ENCODE assay signal across 17 cellular contexts in genomic region chr3:134381048-134381447, GRCh38. TPM values are rescaled to one million over a fixed set of nuclear protein-coding genes. Genes with fewer than 3 reads are reported as not detected.
DNase-seq lines count a peak whose midpoint lies in the region; ATAC-seq, FAIRE-seq and TF ChIP-seq lines count a peak whose summit lies in the region.
"Had no signal": no experiment of that assay in that cellular context is flagged by ENCODE, and none has a peak within 500 bp of the region (broad histone marks: within the 10 kb centered on the region; RNA-seq: fewer than 3 reads in every experiment).

No MANE protein-coding gene starts in this region.

- H3K9ac ChIP-seq in kidney (ENCODE audit: low read length in 2 of 2) (no peak overlapping the region), stomach smooth muscle (ENCODE audit: low read length in 2 of 2) (peak overlapping the region in 1 of 2 donors; percentile 21)

- H3K27ac ChIP-seq in C4-2B: peak overlapping the region; percentile 69
- H3K27ac ChIP-seq in RWPE1: peak overlapping the region; percentile 83
- peak overlapping the region; percentile 41 to 67 for H3K27ac ChIP-seq in kidney (ENCODE audit: low read depth in 2 of 2, low read length in 2 of 2)
- H3K27ac ChIP-seq in stomach smooth muscle (ENCODE audit: low read length): peak overlapping the region; percentile 37
- H3K27ac ChIP-seq: cardiac muscle cell had no signal

- no peak overlapping the region for H3K4me3 ChIP-seq in kidney (ENCODE audit: low read length in 2 of 2)
- H3K4me3 ChIP-seq in stomach smooth muscle (ENCODE audit: low read length in 2 of 2): peak overlapping the region in 1 of 2 donors; percentile 8
- H3K4me3 ChIP-seq: adrenal gland, cardiac muscle cell, spleen had no signal

- intact Hi-C loops in kidney (cut with DNase I): no loop called here

- no peak for FAIRE-seq in kidney (lab: Jason Lieb, UNC)

- ATAC-seq in HG03025 (IDR thresholded peaks at IDR 0.05; ENCODE audit: low FRiP score, unreplicated experiment) (no peak), GM21737 (IDR thresholded peaks at IDR 0.05; ENCODE audit: unreplicated experiment) (no peak), GM19463 (IDR thresholded peaks at IDR 0.05; ENCODE audit: unreplicated experiment) (no peak), HG03175 (IDR thresholded peaks at IDR 0.05; ENCODE audit: unreplicated experiment) (no peak)
- ATAC-seq: naive thymus-derived CD8-positive, alpha-beta T cell had no signal

- TF ChIP-seq CTCF in C4-2B (conservative IDR thresholded peaks at IDR 0.05) (no peak), RWPE1 (conservative IDR thresholded peaks at IDR 0.05; ENCODE audit: low read depth) (no peak), kidney (IDR thresholded peaks at IDR 0.05; ENCODE audit: borderline replicate concordance, extremely low read depth, insufficient read depth) (no peak)

- no peaks in the 10 kb centered on the region for H3K27me3 ChIP-seq in stomach smooth muscle (ENCODE audit: control insufficient read depth in 1 of 2, insufficient read depth in 2 of 2, low read length in 2 of 2)
- H3K27me3 ChIP-seq: adrenal gland, cardiac muscle cell had no signal

- CTCF ChIA-PET in RWPE1 (lab: Yijun Ruan, JAX): interaction anchor here (1.1 kb wide), 1 partner anchor 45 kb away, joined by 3 read pairs; no protein-coding TSS in a partner anchor

- peaks cover 7 to 11% of the 10 kb centered on the region in 2 donors for H3K4me1 ChIP-seq in kidney (ENCODE audit: control insufficient read depth in 1 of 2, insufficient read depth in 1 of 2, low read depth in 1 of 2, low read length in 2 of 2)
- peaks cover 8% of the 10 kb centered on the region for H3K4me1 ChIP-seq in stomach smooth muscle (ENCODE audit: control insufficient read depth, insufficient read depth, low read length)
- H3K4me1 ChIP-seq: adrenal gland had no signal

- POLR2A ChIA-PET in RWPE1 (lab: Yijun Ruan, JAX; ENCODE audit: low non-redundant PET): no interaction called here

- no peaks in the 10 kb centered on the region for H3K36me3 ChIP-seq in kidney (ENCODE audit: control insufficient read depth in 1 of 2, insufficient read depth in 2 of 2, low read length in 2 of 2)
- H3K36me3 ChIP-seq in stomach smooth muscle (ENCODE audit: control insufficient read depth in 2 of 2, insufficient read depth in 2 of 2, low read length in 2 of 2): no peaks in the 10 kb centered on the region
- H3K36me3 ChIP-seq: adrenal gland, cardiac muscle cell, spleen had no signal

- H3K9me3 ChIP-seq in kidney (ENCODE audit: control insufficient read depth in 1 of 2, low read length in 2 of 2): no peaks in the 10 kb centered on the region
- H3K9me3 ChIP-seq in stomach smooth muscle (ENCODE audit: control insufficient read depth in 2 of 2, low read length in 2 of 2): no peaks in the 10 kb centered on the region
- H3K9me3 ChIP-seq: adrenal gland, Caco-2, spleen had no signal

- no peak for DNase-seq in RWPE1 (ENCODE audit: low spot score)
- no peak for DNase-seq in kidney
- DNase-seq: activated effector memory CD4-positive, alpha-beta T cell treated with Interleukin-2 at 50 U/mL for 16 hours; Caco-2; dermis blood vessel endothelial cell; HCEC 1CT; naive thymus-derived CD8-positive, alpha-beta T cell had no signal

RNA-seq across cellular contexts. Expression of gene AMOTL2, which starts 6.8 kb away (rescaled TPM):
- total RNA-seq in kidney: 83.5 TPM
- 19.5 TPM for polyA plus RNA-seq in kidney (ENCODE audit: insufficient read depth, low read depth, low replicate concordance)
- total RNA-seq: naive thymus-derived CD8-positive, alpha-beta T cell; T-helper 2 cell treated with Interferon-gamma antibody and Interleukin-4, amounts not matched to agents 100 ng/mL and 5 ng/mL, for 36 hours had no signal
- polyA plus RNA-seq: naive thymus-derived CD8-positive, alpha-beta T cell had no signal
